ENCODE assay signal across 8 cellular contexts in genomic region chr15:100902436-100903190, GRCh38. TPM values are rescaled to one million over a fixed set of nuclear protein-coding genes. Genes with fewer than 3 reads are reported as not detected.
A peak's percentile ranks its signal among the peaks of the same experiment; 100 is the strongest.
DNase-seq lines count a peak whose midpoint lies in the region; ATAC-seq and TF ChIP-seq lines count a peak whose summit lies in the region.

No MANE protein-coding gene starts in this region.

- ATAC-seq in lung (ENCODE audit: insufficient read depth, low FRiP score) (peak; percentile 73), upper lobe of left lung (ENCODE audit: low FRiP score in 2 of 2) (peak; percentile 78 to 89), HG02884 (IDR thresholded peaks at IDR 0.05; ENCODE audit: unreplicated experiment) (no peak)

- no peaks in the 10 kb centered on the region for H3K27me3 ChIP-seq in ACC112 (ENCODE audit: insufficient read depth, low read length)
- no peaks in the 10 kb centered on the region for H3K27me3 ChIP-seq in lung (ENCODE audit: control insufficient read depth, insufficient read depth)
- peaks cover 0 to 3% (median 0%) of the 10 kb centered on the region in 4 donors for H3K27me3 ChIP-seq in upper lobe of left lung

- TF ChIP-seq EP300 in upper lobe of left lung (IDR thresholded peaks at IDR 0.05) = no peak

- no peaks in the 10 kb centered on the region for H3K9me3 ChIP-seq in lung (ENCODE audit: control insufficient read depth in 2 of 2, insufficient read depth in 1 of 2, low read length in 1 of 2)
- H3K9me3 ChIP-seq in upper lobe of left lung = no peaks in the 10 kb centered on the region

- H2AFZ ChIP-seq in ACC112 (ENCODE audit: low read length, unreplicated experiment) = peak overlapping the region; percentile 99

- no peak for TF ChIP-seq POLR2A in upper lobe of left lung (IDR thresholded peaks at IDR 0.05)

- H3K4me3 ChIP-seq in ACC112 (ENCODE audit: low read depth, low read length) (peak overlapping the region; percentile 69), lung (no peak overlapping the region), upper lobe of left lung (peak overlapping the region in 3 of 4 donors; percentile 5 to 39 (median 9))

- 38 to 45% methylated on average over 22 of the region's 22 CpGs for WGBS in lung, 2 donors
- 39 to 44% methylated on average over 19 to 22 of the region's 22 CpGs for WGBS in upper lobe of left lung, 2 donors

- H3K4me1 ChIP-seq in ACC112 (ENCODE audit: control insufficient read depth, insufficient read depth, low read length, unreplicated experiment) = peaks cover 12% of the 10 kb centered on the region
- H3K4me1 ChIP-seq in lung (ENCODE audit: control insufficient read depth in 2 of 2, insufficient read depth in 2 of 2, low read length in 2 of 2) = peaks cover 0 to 5% of the 10 kb centered on the region in 2 donors
- H3K4me1 ChIP-seq in upper lobe of left lung = peaks cover 5 to 10% (median 7%) of the 10 kb centered on the region in 4 donors

- peak overlapping the region; percentile 64 for H3K27ac ChIP-seq in ACC112 (ENCODE audit: low read depth, low read length)
- peak overlapping the region; percentile 13 to 66 for H3K27ac ChIP-seq in lung (ENCODE audit: low read depth in 1 of 2, low read length in 1 of 2)
- H3K27ac ChIP-seq in upper lobe of left lung = peak overlapping the region; percentile 51 to 76 (median 60)

- DNase-seq in NCI-H2029 treated with DMSO at 0.1 percent for 48 hours (lab: John Stamatoyannopoulos, UW) (peak; percentile 25), cerebellar nuclear complex (lab: John Stamatoyannopoulos, UW) (peak; percentile 86 to 95), lung (ENCODE audit: low spot score) (peak; percentile 75), upper lobe of left lung (peak; percentile 78 to 87), activated gamma-delta T cell (lab: John Stamatoyannopoulos, UW) (no peak), NCI-H187 (lab: John Stamatoyannopoulos, UW) (no peak)

- peaks cover 3% of the 10 kb centered on the region; the same call in 1 of the 2 replicates for H3K36me3 ChIP-seq in ACC112 (ENCODE audit: insufficient read depth, low read length)
- no peaks in the 10 kb centered on the region for H3K36me3 ChIP-seq in lung (ENCODE audit: control insufficient read depth in 2 of 2, insufficient read depth in 2 of 2, low read length in 2 of 2)
- no peaks in the 10 kb centered on the region for H3K36me3 ChIP-seq in upper lobe of left lung

- H3K79me2 ChIP-seq in ACC112 (ENCODE audit: control insufficient read depth, insufficient read depth, low read length, unreplicated experiment) = no peaks in the 10 kb centered on the region

- TF ChIP-seq CTCF in lung (IDR thresholded peaks at IDR 0.05; ENCODE audit: control extremely low read depth, extremely low read depth) (no peak), upper lobe of left lung (IDR thresholded peaks at IDR 0.05) (no peak)

RNA-seq across cellular contexts. Expression of gene LRRK1, which starts 16.5 kb away (rescaled TPM):
- total RNA-seq in lung (10 to 100 TPM; 11.9 to 22.9 TPM), upper lobe of left lung (10 to 100 TPM; 15.0 to 47.1 (median 31.2) TPM)
- 1 to 10 TPM; 5.7 to 7.5 TPM for polyA plus RNA-seq in lung

RNA-seq across cellular contexts. Expression of gene ALDH1A3, which starts 23.0 kb away (rescaled TPM):
- 10 to 100 TPM in 1 of 2 donors, 1 to 10 TPM in 1; 3.0 to 18.6 TPM for total RNA-seq in lung
- 10 to 100 TPM; 11.0 to 18.7 TPM for polyA plus RNA-seq in lung
- 10 to 100 TPM in 5 of 6 donors, 1 to 10 TPM in 1; 3.6 to 41.5 (median 14.1) TPM for total RNA-seq in upper lobe of left lung

Comparison
In these comparisons a context has a peak if more than half of its experiments do, and no peak if none do; other contexts are left out.
1. DNase-seq: peak in NCI-H2029 treated with DMSO at 0.1 percent for 48 hours (single experiment), cerebellar nuclear complex (2 of 2), lung (single experiment) and upper lobe of left lung (2 of 2); none in activated gamma-delta T cell (single experiment) and NCI-H187 (0 of 2).
2. Peak in every context shown above with its lines, with median percentiles within 50 percentile points of each other: H3K27ac ChIP-seq.